ENCODE assay signal across 1 cellular context in genomic region chr1:6035265-6035664, GRCh38.
TF ChIP-seq lines count a peak whose summit lies in the region.

No MANE protein-coding gene starts in this region.

TF ChIP-seq in HepG2, 621 proteins besides CTCF, POLR2A, EP300 and RAD21 (continued from another document):
- TF ChIP-seq, protein P1, sequence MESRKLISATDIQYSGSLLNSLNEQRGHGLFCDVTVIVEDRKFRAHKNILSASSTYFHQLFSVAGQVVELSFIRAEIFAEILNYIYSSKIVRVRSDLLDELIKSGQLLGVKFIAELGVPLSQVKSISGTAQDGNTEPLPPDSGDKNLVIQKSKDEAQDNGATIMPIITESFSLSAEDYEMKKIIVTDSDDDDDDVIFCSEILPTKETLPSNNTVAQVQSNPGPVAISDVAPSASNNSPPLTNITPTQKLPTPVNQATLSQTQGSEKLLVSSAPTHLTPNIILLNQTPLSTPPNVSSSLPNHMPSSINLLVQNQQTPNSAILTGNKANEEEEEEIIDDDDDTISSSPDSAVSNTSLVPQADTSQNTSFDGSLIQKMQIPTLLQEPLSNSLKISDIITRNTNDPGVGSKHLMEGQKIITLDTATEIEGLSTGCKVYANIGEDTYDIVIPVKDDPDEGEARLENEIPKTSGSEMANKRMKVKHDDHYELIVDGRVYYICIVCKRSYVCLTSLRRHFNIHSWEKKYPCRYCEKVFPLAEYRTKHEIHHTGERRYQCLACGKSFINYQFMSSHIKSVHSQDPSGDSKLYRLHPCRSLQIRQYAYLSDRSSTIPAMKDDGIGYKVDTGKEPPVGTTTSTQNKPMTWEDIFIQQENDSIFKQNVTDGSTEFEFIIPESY (CRISPR knock-in tag; IDR thresholded peaks at IDR 0.05) = peak; percentile 37; the same call in 1 of the 2 replicates
